In genomic region chrX:21998037-21998436, GRCh38 we compare ENCODE assay signal across 22 cellular contexts. TPM values are rescaled to one million over a fixed set of nuclear protein-coding genes. Genes with fewer than 3 reads are reported as not detected.
DNase-seq lines count a peak whose midpoint lies in the region; ATAC-seq and TF ChIP-seq lines count a peak whose summit lies in the region.
"Had no signal": no experiment of that assay in that cellular context is flagged by ENCODE, and none has a peak within 500 bp of the region (broad histone marks: within the 10 kb centered on the region; RNA-seq: fewer than 3 reads in every experiment).

No MANE protein-coding gene starts in this region.

- no peaks in the 10 kb centered on the region for H3K9me3 ChIP-seq in cardiac muscle cell (ENCODE audit: low read depth)
- no peaks in the 10 kb centered on the region for H3K9me3 ChIP-seq in SK-N-MC (ENCODE audit: low read depth, low read length)

- no peak for TF ChIP-seq CTCF in cardiac muscle cell (IDR thresholded peaks at IDR 0.05; ENCODE audit: low read depth, low read length)
- TF ChIP-seq CTCF in natural killer cell (IDR thresholded peaks at IDR 0.05): no peak
- no peak for TF ChIP-seq CTCF in type B pancreatic cell (conservative IDR thresholded peaks at IDR 0.05)

- H3K27ac ChIP-seq in cardiac muscle cell: peak overlapping the region; percentile 9
- H3K27ac ChIP-seq in SK-N-MC: peak overlapping the region; percentile 85; the same call in 1 of the 2 replicates

- H3K36me3 ChIP-seq in cardiac muscle cell: peaks cover 7% of the 10 kb centered on the region
- H3K36me3 ChIP-seq in SK-N-MC (ENCODE audit: insufficient read depth, low read length): peaks cover 2% of the 10 kb centered on the region

- H3K27me3 Mint-ChIP-seq in natural killer cell (ENCODE audit: low read depth in 2 of 2): no peaks in the 10 kb centered on the region
- H3K27me3 Mint-ChIP-seq in type B pancreatic cell: no peaks in the 10 kb centered on the region
- H3K27me3 Mint-ChIP-seq: B cell had no signal

- H3K27me3 ChIP-seq in cardiac muscle cell: no peaks in the 10 kb centered on the region

- H3K4me3 Mint-ChIP-seq in natural killer cell (no peak overlapping the region), type B pancreatic cell (no peak overlapping the region)
- H3K4me3 Mint-ChIP-seq: B cell had no signal

- ATAC-seq in natural killer cell (peak in 2 of 3 donors; percentile 66), HG03469 (IDR thresholded peaks at IDR 0.05; ENCODE audit: unreplicated experiment) (no peak)
- ATAC-seq: HepG2, PC-3, SK-N-SH treated with all-trans-retinoic acid at 6 μM for 48 hours had no signal

- H3K36me3 Mint-ChIP-seq in natural killer cell: no peaks in the 10 kb centered on the region
- H3K36me3 Mint-ChIP-seq in type B pancreatic cell: peaks cover 45% of the 10 kb centered on the region

- intact Hi-C loops in cardiac septum (cut with DNase I): no loop called here
- intact Hi-C loops in natural killer cell (cut with micrococcal nuclease): no loop called here

- H3K9ac ChIP-seq in SK-N-MC (ENCODE audit: insufficient read length): no peak overlapping the region

- no peak overlapping the region for H3K4me3 ChIP-seq in cardiac muscle cell
- H3K4me3 ChIP-seq in SK-N-MC: no peak overlapping the region

- H3K4me1 Mint-ChIP-seq in natural killer cell (peaks cover 7 to 12% of the 10 kb centered on the region in 2 donors), type B pancreatic cell (ENCODE audit: unreplicated experiment) (peaks cover 20% of the 10 kb centered on the region)

- DNase-seq in cardiac muscle cell (ENCODE audit: low read depth in 1 of 2, low spot score in 1 of 2): no peak
- no peak for DNase-seq in cardiac septum (ENCODE audit: low spot score)
- DNase-seq in SK-N-MC (ENCODE audit: low read depth, low spot score): no peak
- no peak for DNase-seq in natural killer cell
- no peak for DNase-seq in type B pancreatic cell (ENCODE audit: extremely low spot score, unreplicated experiment)
- no peak for DNase-seq in LoVo (ENCODE audit: low spot score)
- DNase-seq in NOMO-1 treated with DMSO at 0.1 percent for 48 hours (lab: John Stamatoyannopoulos, UW; ENCODE audit: unreplicated experiment): no peak
- DNase-seq: DMS153, DND-41, Karpas-422, NCI-H1105 treated with DMSO at 0.1 percent for 48 hours, NCI-H146, NCI-H1930, NCI-H2107, NCI-H446, NCI-H524 treated with DMSO at 0.1 percent for 48 hours, NCI-H774, PC-3 had no signal

- peak overlapping the region in 1 of 2 donors; percentile 14 for H3K27ac Mint-ChIP-seq in natural killer cell
- H3K27ac Mint-ChIP-seq in type B pancreatic cell: peak overlapping the region; percentile 95
- H3K27ac Mint-ChIP-seq: B cell had no signal

- H3K9me3 Mint-ChIP-seq in natural killer cell (no peaks in the 10 kb centered on the region), type B pancreatic cell (no peaks in the 10 kb centered on the region)

- peaks cover 7% of the 10 kb centered on the region for H3K4me1 ChIP-seq in cardiac muscle cell (ENCODE audit: low read depth)

RNA-seq across cellular contexts. Expression of gene PHEX, which starts 34.1 kb away (rescaled TPM):
- total RNA-seq in cardiac muscle cell (0.21 and 0.42 TPM in 2 replicates), cardiac septum (0.11 TPM), natural killer cell (under 1 TPM; 0.10 to 0.54 (median 0.25) TPM), type B pancreatic cell (ENCODE audit: low replicate concordance) (1.6 and 5.7 TPM in 2 replicates)
- polyA plus RNA-seq in cardiac muscle cell: 0.39 and 0.62 TPM in 2 replicates

RNA-seq across cellular contexts. Expression of gene SMS, which starts 57.5 kb away (rescaled TPM):
- total RNA-seq in cardiac muscle cell (213 and 253 TPM in 2 replicates), cardiac septum (74.9 TPM), natural killer cell (10 to 100 TPM; 14.9 to 19.4 (median 18.6) TPM), type B pancreatic cell (ENCODE audit: low replicate concordance) (138 and 277 TPM in 2 replicates)
- 403 and 501 TPM in 2 replicates for polyA plus RNA-seq in cardiac muscle cell
